In genomic region chr11:747176-748006, GRCh38 we compare ENCODE assay signal across 8 cellular contexts. TPM values are rescaled to one million over a fixed set of nuclear protein-coding genes. Genes with fewer than 3 reads are reported as not detected.
A peak's percentile ranks its signal among the peaks of the same experiment; 100 is the strongest.
DNase-seq lines count a peak whose midpoint lies in the region; ATAC-seq and TF ChIP-seq lines count a peak whose summit lies in the region.

TSS of gene TALDO1 (plus strand) at chr11:747464. CDS start at chr11:747482, 18 bp downstream.

- H3K4me3 ChIP-seq in heart left ventricle, result peak within 1 kb of the TSS; percentile 86 to 100 (median 96)
- peak within 1 kb of the TSS; percentile 93 for H3K4me3 ChIP-seq in upper lobe of right lung

- H3K9me3 Mint-ChIP-seq in progenitor cell of endocrine pancreas (ENCODE audit: low read depth), result no peaks in the 10 kb centered on the region

- peak within 1 kb of the TSS; percentile 49 for H3K27ac Mint-ChIP-seq in progenitor cell of endocrine pancreas

- peaks cover 11% of the 10 kb centered on the region for H3K4me1 Mint-ChIP-seq in progenitor cell of endocrine pancreas (ENCODE audit: low read depth)

- no peaks in the 10 kb centered on the region for H3K36me3 Mint-ChIP-seq in progenitor cell of endocrine pancreas (ENCODE audit: insufficient read depth)

- H3K27me3 Mint-ChIP-seq in progenitor cell of endocrine pancreas, result peaks cover 5% of the 10 kb centered on the region

- no peaks in the 10 kb centered on the region for H3K9me3 ChIP-seq in heart left ventricle
- no peaks in the 10 kb centered on the region for H3K9me3 ChIP-seq in upper lobe of right lung

- TF ChIP-seq POLR2A in heart left ventricle (IDR thresholded peaks at IDR 0.05), result peak in 1 of 2 donors; percentile 77

- H3K36me3 ChIP-seq in heart left ventricle, result peaks cover 0 to 8% (median 0%) of the 10 kb centered on the region in 9 donors
- no peaks in the 10 kb centered on the region for H3K36me3 ChIP-seq in upper lobe of right lung

- intact Hi-C loops in heart left ventricle (cut with DNase I) (no loop called here), upper lobe of right lung (cut with DNase I) (no loop called here)

- H3K27ac ChIP-seq in adipose tissue (ENCODE audit: low read depth, low read length) (peak within 1 kb of the TSS; percentile 69), heart left ventricle (peak within 1 kb of the TSS; percentile 16 to 92 (median 90)), upper lobe of right lung (peak within 1 kb of the TSS; percentile 94)

- H3K4me3 Mint-ChIP-seq in progenitor cell of endocrine pancreas (ENCODE audit: low read depth), result peak within 1 kb of the TSS; percentile 80

- ATAC-seq in HG02610 (IDR thresholded peaks at IDR 0.05; ENCODE audit: unreplicated experiment) (peak; percentile 88), heart left ventricle (peak; percentile 91 to 98 (median 98)), upper lobe of right lung (peak; percentile 98)

- no peaks in the 10 kb centered on the region for H3K27me3 ChIP-seq in heart left ventricle
- no peaks in the 10 kb centered on the region for H3K27me3 ChIP-seq in upper lobe of right lung

- TF ChIP-seq CTCF in GM12872 (IDR thresholded peaks at IDR 0.05; ENCODE audit: insufficient read depth, low read depth, low read length) (0 out of 3 replicates have a peak, but pooled peaks have one; percentile 5), heart left ventricle (IDR thresholded peaks at IDR 0.05) (peak in 8 of 12 donors; percentile 7 to 35 (median 26)), progenitor cell of endocrine pancreas (IDR thresholded peaks at IDR 0.05; ENCODE audit: unreplicated experiment) (peak; percentile 17), upper lobe of right lung (IDR thresholded peaks at IDR 0.05) (peak; percentile 30)

- DNase-seq in NCI-H1092 treated with DMSO at 0.1 percent for 48 hours (lab: John Stamatoyannopoulos, UW) (peak; percentile 93), SW480 (ENCODE audit: low spot score) (peak; percentile 85), heart left ventricle (peak; percentile 91 to 97 (median 93)), progenitor cell of endocrine pancreas (ENCODE audit: low spot score, unreplicated experiment) (peak; percentile 93), upper lobe of right lung (peak; percentile 97)

- WGBS in adipose tissue, 3 donors, result 0% methylated on average over 82 to 110 of the region's 110 CpGs
- WGBS in heart left ventricle, 4 donors, result 0 to 2% (median 0%) methylated on average over 7 to 110 of the region's 110 CpGs

- H3K4me1 ChIP-seq in heart left ventricle, result peaks cover 6 to 31% (median 16%) of the 10 kb centered on the region in 12 donors
- H3K4me1 ChIP-seq in upper lobe of right lung, result peaks cover 25% of the 10 kb centered on the region

RNA-seq across cellular contexts. Expression of gene TALDO1, which starts in this region (rescaled TPM):
- polyA plus RNA-seq in adipose tissue (100 to 1,000 TPM in 2 of 3 donors, 10 to 100 TPM in 1; 99.7 to 306 (median 185) TPM), heart left ventricle (100 to 1,000 TPM in 1 of 2 donors, 10 to 100 TPM in 1; 66.9 to 123 TPM)
- total RNA-seq in heart left ventricle (100 to 1,000 TPM in 5 of 9 donors, 10 to 100 TPM in 4; 80.5 to 145 (median 105) TPM), progenitor cell of endocrine pancreas (112 and 120 TPM in 2 replicates), upper lobe of right lung (196 TPM)

Comparison
In these comparisons a context has a peak if more than half of its experiments do, and no peak if none do; other contexts are left out.
1. Peak in every context shown above with its lines: DNase-seq, ATAC-seq, H3K4me3 ChIP-seq and H3K27ac ChIP-seq.